Comparison of ENCODE assay signal across 12 cellular contexts in genomic region chr4:158171456-158171790, GRCh38. TPM values are rescaled to one million over a fixed set of nuclear protein-coding genes. Genes with fewer than 3 reads are reported as not detected.
DNase-seq lines count a peak whose midpoint lies in the region; ATAC-seq, FAIRE-seq and TF ChIP-seq lines count a peak whose summit lies in the region.
"Had no signal": no experiment of that assay in that cellular context is flagged by ENCODE, and none has a peak within 500 bp of the region (broad histone marks: within the 10 kb centered on the region; RNA-seq: fewer than 3 reads in every experiment).

No MANE protein-coding gene starts in this region.

- CTCF ChIA-PET in BJ (lab: Yijun Ruan, JAX) (interaction anchor here (0.8 to 2.2 kb wide), 15 partner anchors 10 to 193 kb away, joined by 3 to 18 read pairs (median 4); no protein-coding TSS in a partner anchor), K562 (lab: Yijun Ruan, JAX; ENCODE audit: low intra/inter-chr PET ratio) (interaction anchor here (2.4 kb wide), 1 partner anchor 179 kb away, joined by 15 read pairs; no protein-coding TSS in a partner anchor)
- CTCF ChIA-PET in CD8-positive, alpha-beta T cell (lab: Charles Lee) = no interaction called here

- H3K27ac Mint-ChIP-seq in CD8-positive, alpha-beta T cell = no peak overlapping the region
- H3K27ac Mint-ChIP-seq: activated CD8-positive, alpha-beta T cell treated with anti-CD3 and anti-CD28 coated beads, Interleukin-2, amount 10 ng/mL, durations not matched to agents 7 days and 5 days had no signal

- H3K9ac ChIP-seq in K562 (ENCODE audit: insufficient read depth in 1 of 2, low read depth in 2 of 2, low read length in 2 of 2) (no peak overlapping the region), rectal smooth muscle tissue (ENCODE audit: low read length) (peak overlapping the region; percentile 47)
- H3K9ac ChIP-seq: BLaER1, KMS-11 had no signal

- no peak for FAIRE-seq in K562 (lab: Jason Lieb, UNC)

- no peaks in the 10 kb centered on the region for H3K9me3 Mint-ChIP-seq in CD8-positive, alpha-beta T cell

- POLR2A ChIA-PET in BJ (lab: Charles Lee) = no interaction called here
- POLR2A ChIA-PET in K562 (lab: Yijun Ruan, JAX) = no interaction called here
- POLR2A ChIA-PET in CD8-positive, alpha-beta T cell (lab: Charles Lee) = no interaction called here

- no peaks in the 10 kb centered on the region for H3K9me1 ChIP-seq in K562 (ENCODE audit: control insufficient read depth, insufficient read depth, low read length)

- no TSS peak for BruUV-seq in K562 (replicated peaks; lab: Mats Ljungman, UMichigan)

- intact Hi-C loops in K562 (cut with micrococcal nuclease) (loop anchor here (5.0 kb wide), 1 partner anchor 86 kb away; no protein-coding TSS in a partner anchor), right cardiac atrium (cut with DNase I) (loop anchor here (2.0 to 10.0 kb wide), 3 partner anchors 177 to 179 kb away; no protein-coding TSS in a partner anchor)
- intact Hi-C loops in CD8-positive, alpha-beta T cell (cut with DNase I, micrococcal nuclease) = no loop called here

- H3K4me1 ChIP-seq in K562 (replicated peaks in 1 of 2; ENCODE audit: control insufficient read depth in 2 of 2, insufficient read depth in 2 of 2, low read length in 2 of 2) (peaks cover 5 to 7% of the 10 kb centered on the region in 2 experiments; a peak in 4 of 5 replicates), right cardiac atrium (ENCODE audit: control insufficient read depth, insufficient read depth, low read length) (peaks cover 3% of the 10 kb centered on the region), rectal smooth muscle tissue (ENCODE audit: control insufficient read depth, insufficient read depth, low read length) (peaks cover 2% of the 10 kb centered on the region)
- H3K4me1 ChIP-seq in CD8-positive, alpha-beta T cell (ENCODE audit: insufficient read depth, low read length) = no peaks in the 10 kb centered on the region

- no peak overlapping the region for H3K4me2 ChIP-seq in K562 (ENCODE audit: insufficient read depth, low read length)

- no peaks in the 10 kb centered on the region for H3K36me3 ChIP-seq in BJ (ENCODE audit: control insufficient read depth, insufficient read depth, low read length)
- no peaks in the 10 kb centered on the region for H3K36me3 ChIP-seq in K562 (ENCODE audit: control insufficient read depth, insufficient read depth, low read length)
- H3K36me3 ChIP-seq in rectal smooth muscle tissue (ENCODE audit: control insufficient read depth, insufficient read depth, low read length) = no peaks in the 10 kb centered on the region
- no peaks in the 10 kb centered on the region for H3K36me3 ChIP-seq in CD8-positive, alpha-beta T cell (ENCODE audit: insufficient read depth, low read length)
- H3K36me3 ChIP-seq: BLaER1 had no signal

- no peaks in the 10 kb centered on the region for H4K20me1 ChIP-seq in K562 (replicated peaks; ENCODE audit: control insufficient read depth, insufficient read depth, low read length)
- H4K20me1 ChIP-seq: BLaER1 had no signal

- H3K4me3 Mint-ChIP-seq in CD8-positive, alpha-beta T cell = no peak overlapping the region
- H3K4me3 Mint-ChIP-seq: activated CD8-positive, alpha-beta T cell treated with anti-CD3 and anti-CD28 coated beads, Interleukin-2, amount 10 ng/mL, durations not matched to agents 7 days and 5 days had no signal

- ATAC-seq in K562 (no peak), right cardiac atrium (no peak)
- no peak for ATAC-seq in CD8-positive, alpha-beta T cell
- ATAC-seq: activated CD8-positive, alpha-beta T cell treated with anti-CD3 and anti-CD28 coated beads, Interleukin-2, amount 10 ng/mL, durations not matched to agents 7 days and 5 days had no signal

- no peak for TF ChIP-seq POLR2A in K562 (conservative IDR thresholded peaks at IDR 0.05)

- no peaks in the 10 kb centered on the region for H3K79me2 ChIP-seq in K562 (ENCODE audit: control insufficient read depth, insufficient read depth, low read length)

- peaks cover 22% of the 10 kb centered on the region for H3K27me3 Mint-ChIP-seq in CD8-positive, alpha-beta T cell (ENCODE audit: low read depth)

- H3K27ac ChIP-seq in K562 (ENCODE audit: extremely low read depth, low read depth, low read length) (no peak overlapping the region), right cardiac atrium (ENCODE audit: low read length) (peak overlapping the region; percentile 80), rectal smooth muscle tissue (ENCODE audit: low read depth, low read length) (peak overlapping the region; percentile 84)
- H3K27ac ChIP-seq in CD8-positive, alpha-beta T cell (ENCODE audit: low read depth, low read length) = no peak overlapping the region
- H3K27ac ChIP-seq: BLaER1, KMS-11 had no signal

- no peak for TF ChIP-seq RAD21 in K562 (CRISPR knock-in tag; conservative IDR thresholded peaks at IDR 0.05 in 1 of 2, IDR thresholded peaks at IDR 0.05 in 1 of 2)

- H3K9me3 ChIP-seq in K562 (replicated peaks; ENCODE audit: control insufficient read depth, insufficient read depth, low read depth, low read length) (no peaks in the 10 kb centered on the region), right cardiac atrium (ENCODE audit: control insufficient read depth, low read length) (no peaks in the 10 kb centered on the region)
- H3K9me3 ChIP-seq in CD8-positive, alpha-beta T cell (ENCODE audit: low read length) = no peaks in the 10 kb centered on the region
- H3K9me3 ChIP-seq: BLaER1 had no signal

- peaks cover 4% of the 10 kb centered on the region for H3K4me1 Mint-ChIP-seq in CD8-positive, alpha-beta T cell (ENCODE audit: low read depth)

- H3K27me3 ChIP-seq in BJ (ENCODE audit: control insufficient read depth, insufficient read depth, low read length) (no peaks in the 10 kb centered on the region), K562 (ENCODE audit: control insufficient read depth in 2 of 2, insufficient read depth in 2 of 2, low read length in 2 of 2) (0 out of 5 replicates have a peak, but pooled peaks cover 0 to 5% of the 10 kb centered on the region in 2 experiments), right cardiac atrium (ENCODE audit: control insufficient read depth, insufficient read depth) (no peaks in the 10 kb centered on the region), rectal smooth muscle tissue (ENCODE audit: control insufficient read depth, insufficient read depth, low read length) (no peaks in the 10 kb centered on the region)
- no peaks in the 10 kb centered on the region for H3K27me3 ChIP-seq in CD8-positive, alpha-beta T cell (ENCODE audit: insufficient read depth, low read length)
- H3K27me3 ChIP-seq: BLaER1 had no signal

- no peak for TF ChIP-seq EP300 in K562 (IDR thresholded peaks at IDR 0.05; ENCODE audit: low read length)

- H3K36me3 Mint-ChIP-seq in CD8-positive, alpha-beta T cell = no peaks in the 10 kb centered on the region

- DNase-seq in BJ (ENCODE audit: low read depth) (no peak), K562 (ENCODE audit: extremely low read depth in 1 of 4, low spot score in 3 of 4) (no peak), right cardiac atrium (no peak), NCI-H524 treated with DMSO at 0.1 percent for 48 hours (lab: John Stamatoyannopoulos, UW) (no peak), hypothalamus (lab: John Stamatoyannopoulos, UW) (no peak), glomerular visceral epithelial cell (ENCODE audit: extremely low spot score) (no peak)
- DNase-seq in CD8-positive, alpha-beta T cell = no peak
- DNase-seq: activated CD8-positive, alpha-beta T cell treated with anti-CD3 and anti-CD28 coated beads, Interleukin-2, amount 10 ng/mL, durations not matched to agents 7 days and 5 days; NCI-H510A treated with DMSO at 0.1 percent for 48 hours had no signal

- in situ Hi-C loops in K562 (cut with MboI) = no loop called here

- H3K4me3 ChIP-seq in BJ (ENCODE audit: low read depth, low read length) = peak overlapping the region; percentile 22
- no peak overlapping the region for H3K4me3 ChIP-seq in K562
- H3K4me3 ChIP-seq in right cardiac atrium (ENCODE audit: low read length) = peak overlapping the region; percentile 50
- peak overlapping the region; percentile 72 for H3K4me3 ChIP-seq in rectal smooth muscle tissue (ENCODE audit: low read length)
- no peak overlapping the region for H3K4me3 ChIP-seq in CD8-positive, alpha-beta T cell (ENCODE audit: low read depth, low read length)
- H3K4me3 ChIP-seq: BLaER1 had no signal

- 36% methylated on average over 6 of the region's 6 CpGs for WGBS in K562 (ENCODE audit: insufficient coverage, low coverage, missing lambda C conversion rate)
- 1% methylated on average over 6 of the region's 6 CpGs for WGBS in right cardiac atrium

- peak overlapping the region; percentile 10; the same call in 1 of the 2 replicates for H2AFZ ChIP-seq in K562 (ENCODE audit: low read depth, low read length)

- TF ChIP-seq CTCF in BJ (IDR thresholded peaks at IDR 0.05; ENCODE audit: insufficient read depth, low read depth, low read length) = no peak
- no peak for TF ChIP-seq CTCF in K562 (IDR thresholded peaks at IDR 0.05 in 2 of 3, conservative IDR thresholded peaks at IDR 0.05 in 1 of 3; ENCODE audit: insufficient read depth in 2 of 3, low read depth in 1 of 3, low read length in 3 of 3)
- no peak for TF ChIP-seq CTCF in CD8-positive, alpha-beta T cell (IDR thresholded peaks at IDR 0.05)

RNA-seq across cellular contexts. Expression of gene GASK1B, which starts 1.4 kb away (rescaled TPM):
- polyA plus RNA-seq in BJ (2011; rRNA removed) (4.9 and 11.6 TPM in 2 replicates), K562 (2011; rRNA removed) (0.13 and 3.7 TPM in 2 replicates), K562 (2014; fragmentation: Illumina TruSeq; extraction: Trizol) (0.79 and 1.2 TPM in 2 replicates), K562 (2014; fragmentation: Nextera tagmentation; extraction: Ambion mirVana) (under 1 TPM; 0.15 to 0.32 TPM), K562 (2014; rRNA removed) (0.61 and 1.2 TPM in 2 replicates), right cardiac atrium (25.8 TPM)
- 3.8 and 7.4 TPM in 2 replicates for polyA minus RNA-seq in BJ (2011; rRNA and poly(A)+ RNA removed)
- total RNA-seq in K562 (2011; cell fraction: chromatin; rRNA removed; ENCODE audit: low replicate concordance) = 0.56 and 2.1 TPM in 2 replicates
- total RNA-seq in K562 (2011; cell fraction: nucleolus; rRNA removed) = 0.26 and 0.33 TPM in 2 replicates
- 0.61 and 0.81 TPM in 2 replicates for total RNA-seq in K562 (2011; cell fraction: nucleoplasm; rRNA removed)
- total RNA-seq in K562 (2014; rRNA removed) (0.41 and 0.49 TPM in 2 replicates), K562 (2014; rRNA removed; fragmentation: Illumina TruSeq; extraction: Trizol) (1.2 and 1.4 TPM in 2 replicates), K562 (2015; rRNA removed; fragmentation: Illumina TruSeq; extraction: Trizol) (0.76 and 0.79 TPM in 2 replicates), K562 (2021) (1.1 and 1.6 TPM in 2 replicates), right cardiac atrium (10 to 100 TPM; 62.9 to 81.4 (median 76.7) TPM)
- 0.03 and 1.7 TPM in 2 replicates for polyA plus RNA-seq in K562 (2011; cell fraction: cytosol; rRNA removed)
- 0.14 and 6.8 TPM in 2 replicates for polyA plus RNA-seq in K562 (2011; cell fraction: nucleus; rRNA removed)
- polyA plus RNA-seq in K562 (2012) = 0.61 and 0.98 TPM in 2 replicates
- polyA minus RNA-seq in K562 (2011; rRNA and poly(A)+ RNA removed) = 0.32 and 9.7 TPM in 2 replicates
- polyA minus RNA-seq in K562 (2011; cell fraction: cytosol; rRNA and poly(A)+ RNA removed) = 2.7 TPM in 1 of 2 replicates, not detected in the other
- polyA minus RNA-seq in K562 (2011; cell fraction: nucleus; rRNA and poly(A)+ RNA removed) = 0.54 and 13.3 TPM in 2 replicates
- total RNA-seq in CD8-positive, alpha-beta T cell = not detected
- total RNA-seq: activated CD8-positive, alpha-beta T cell treated with anti-CD3 and anti-CD28 coated beads, Interleukin-2, amount 10 ng/mL, durations not matched to agents 7 days and 5 days had no signal

RNA-seq across cellular contexts. Expression of gene TMEM144, which starts 38.9 kb away (rescaled TPM):
- polyA plus RNA-seq in BJ (2011; rRNA removed) (0.65 and 0.87 TPM in 2 replicates), K562 (2011; rRNA removed) (4.4 and 7.0 TPM in 2 replicates), K562 (2014; fragmentation: Illumina TruSeq; extraction: Trizol) (6.1 TPM in 2 replicates), K562 (2014; fragmentation: Nextera tagmentation; extraction: Ambion mirVana) (1 to 10 TPM; 5.9 to 6.0 TPM), K562 (2014; rRNA removed) (4.3 and 5.1 TPM in 2 replicates), right cardiac atrium (6.9 TPM)
- polyA minus RNA-seq in BJ (2011; rRNA and poly(A)+ RNA removed) = 0.98 and 1.1 TPM in 2 replicates
- 14.2 and 28.3 TPM in 2 replicates for total RNA-seq in K562 (2011; cell fraction: chromatin; rRNA removed; ENCODE audit: low replicate concordance)
- 10.7 and 11.6 TPM in 2 replicates for total RNA-seq in K562 (2011; cell fraction: nucleolus; rRNA removed)
- 18.3 and 32.6 TPM in 2 replicates for total RNA-seq in K562 (2011; cell fraction: nucleoplasm; rRNA removed)
- total RNA-seq in K562 (2014; rRNA removed) (4.0 and 6.0 TPM in 2 replicates), K562 (2014; rRNA removed; fragmentation: Illumina TruSeq; extraction: Trizol) (9.5 and 10.2 TPM in 2 replicates), K562 (2015; rRNA removed; fragmentation: Illumina TruSeq; extraction: Trizol) (11.6 and 12.0 TPM in 2 replicates), K562 (2021) (6.8 and 7.8 TPM in 2 replicates), right cardiac atrium (10 to 100 TPM; 11.4 to 18.3 (median 14.4) TPM)
- polyA plus RNA-seq in K562 (2011; cell fraction: cytosol; rRNA removed) = 2.1 and 2.5 TPM in 2 replicates
- polyA plus RNA-seq in K562 (2011; cell fraction: nucleus; rRNA removed) = 4.4 and 5.0 TPM in 2 replicates
- 7.9 and 8.7 TPM in 2 replicates for polyA plus RNA-seq in K562 (2012)
- 11.3 and 13.9 TPM in 2 replicates for polyA minus RNA-seq in K562 (2011; rRNA and poly(A)+ RNA removed)
- 4.7 and 5.6 TPM in 2 replicates for polyA minus RNA-seq in K562 (2011; cell fraction: cytosol; rRNA and poly(A)+ RNA removed)
- 19.3 TPM in 2 replicates for polyA minus RNA-seq in K562 (2011; cell fraction: nucleus; rRNA and poly(A)+ RNA removed)
- not detected for total RNA-seq in CD8-positive, alpha-beta T cell
- total RNA-seq: activated CD8-positive, alpha-beta T cell treated with anti-CD3 and anti-CD28 coated beads, Interleukin-2, amount 10 ng/mL, durations not matched to agents 7 days and 5 days had no signal

Comparison
In these comparisons a context has a peak if more than half of its experiments do, and no peak if none do; other contexts are left out.
1. H3K4me3 ChIP-seq: peak in BJ (single experiment), right cardiac atrium (single experiment) and rectal smooth muscle tissue (single experiment); none in K562 (single experiment) and CD8-positive, alpha-beta T cell (single experiment).
2. H3K27ac ChIP-seq: peak in right cardiac atrium (single experiment) and rectal smooth muscle tissue (single experiment); none in K562 (single experiment) and CD8-positive, alpha-beta T cell (single experiment).
3. RNA of gene GASK1B, which starts 1.4 kb away (total RNA-seq): 62.9 to 81.4 TPM in right cardiac atrium; 0.26 to 2.1 TPM in K562 and not detected in CD8-positive, alpha-beta T cell; every median in the first group is over 10 times any median in the second.
4. RNA of gene TMEM144, which starts 38.9 kb away (total RNA-seq): 11.4 to 18.3 TPM in right cardiac atrium and 4.0 to 32.6 TPM in K562; not detected in CD8-positive, alpha-beta T cell; every median in the first group is over 4 times any median in the second.
5. intact Hi-C loops: an anchor here in K562 (5.0 kb wide) and right cardiac atrium (2.0 to 10.0 kb wide); none called in CD8-positive, alpha-beta T cell.